Comparison of ENCODE assay signal across 26 cellular contexts in genomic region chr2:13696601-13697000, GRCh38.
"Had no signal": no experiment of that assay in that cellular context is flagged by ENCODE, and none has a peak within 500 bp of the region (broad histone marks: within the 10 kb centered on the region; RNA-seq: fewer than 3 reads in every experiment).

No MANE protein-coding gene starts in this region.

- ATAC-seq: HepG2, PC-3 had no signal

- DNase-seq: IMR-90, Karpas-422, KG1, MV-4-11, NCI-H1048, NCI-H1105, NCI-H1417, NCI-H1436 treated with DMSO at 0.1 percent for 48 hours, NCI-H1694, NCI-H1930, NCI-H2081, NCI-H2107, NCI-H226, NCI-H446, NCI-H510A, NCI-H524 treated with DMSO at 0.1 percent for 48 hours, NCI-H69, NCI-H774, PC-3, Right ventricle myocardium superior, RPMI8226, SIG-M5 had no signal

- H3K27ac ChIP-seq: SJSA1, SK-N-MC had no signal

- H3K36me3 ChIP-seq: SJSA1 had no signal

- H3K4me1 ChIP-seq: SJSA1 had no signal

- H3K4me3 ChIP-seq: SJSA1, SK-N-MC had no signal

- FAIRE-seq: HepG2, RCC 7860 had no signal
